10 cellular contexts compared by ENCODE assay signal in the genomic region with DNA sequence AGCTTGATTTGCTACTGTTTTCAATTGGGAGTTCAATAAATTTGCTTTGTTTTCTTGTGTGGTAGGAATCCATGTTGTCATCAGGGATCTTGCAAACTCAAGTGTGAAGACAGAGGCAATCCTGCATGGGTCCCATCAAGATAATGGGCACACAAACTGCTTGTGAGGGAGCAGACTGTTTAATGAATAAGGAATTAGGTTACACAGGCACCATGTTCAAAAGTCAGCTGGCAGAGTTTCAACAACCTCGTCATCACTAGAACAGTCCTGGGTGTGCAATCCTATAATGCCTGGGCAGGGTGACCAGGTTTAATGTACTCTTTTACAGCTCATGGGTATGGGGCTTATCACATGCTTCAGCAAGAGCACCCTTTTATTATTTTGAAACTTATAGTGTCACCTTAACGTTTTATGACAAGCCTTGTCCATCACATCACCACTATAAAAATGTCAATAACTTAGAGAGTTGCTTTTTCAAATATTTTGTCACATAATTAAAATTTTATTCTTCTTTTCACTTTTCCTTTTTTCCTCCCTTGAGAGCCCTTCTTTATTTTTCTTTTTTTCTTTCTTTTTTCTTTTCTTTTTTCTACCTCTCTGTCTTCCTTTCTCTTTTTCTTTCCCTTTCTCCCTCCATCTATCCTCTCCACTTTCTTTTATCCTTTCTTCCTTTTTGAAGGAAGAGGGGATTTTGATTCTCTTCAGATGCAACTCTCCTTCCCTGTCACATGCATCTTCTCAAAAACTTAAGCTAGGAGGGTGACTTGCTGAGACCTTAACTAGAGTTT.
DNase-seq lines count a peak whose midpoint lies in the region; ATAC-seq and TF ChIP-seq lines count a peak whose summit lies in the region.
"Had no signal": no experiment of that assay in that cellular context is flagged by ENCODE, and none has a peak within 500 bp of the region (broad histone marks: within the 10 kb centered on the region; RNA-seq: fewer than 3 reads in every experiment).

No MANE protein-coding gene starts in this region.

- DNase-seq in HT-29 (ENCODE audit: low spot score), result peak; percentile 88
- DNase-seq in fibroblast of villous mesenchyme (ENCODE audit: low read depth), result peak; percentile 23
- no peak for DNase-seq in chondrocyte (ENCODE audit: low spot score)
- DNase-seq in amygdala (lab: John Stamatoyannopoulos, UW), result no peak
- no peak for DNase-seq in GOT3 (lab: John Stamatoyannopoulos, UW)
- DNase-seq in NCI-H1930 (lab: John Stamatoyannopoulos, UW), result no peak
- DNase-seq: psoas muscle had no signal

- H3K4me3 Mint-ChIP-seq in chondrocyte (ENCODE audit: unreplicated experiment), result no peak overlapping the region

- H3K27me3 Mint-ChIP-seq in chondrocyte (ENCODE audit: low read depth), result no peaks in the 10 kb centered on the region

- no peaks in the 10 kb centered on the region for H3K9me3 Mint-ChIP-seq in chondrocyte (ENCODE audit: low read depth)

- peak; percentile 27 for ATAC-seq in GM18520 (IDR thresholded peaks at IDR 0.05; ENCODE audit: unreplicated experiment)
- peak; percentile 45 for ATAC-seq in GM21717 (IDR thresholded peaks at IDR 0.05; ENCODE audit: unreplicated experiment)
- ATAC-seq: psoas muscle had no signal

- H3K4me1 Mint-ChIP-seq in chondrocyte (ENCODE audit: low read depth), result no peaks in the 10 kb centered on the region

- H3K36me3 Mint-ChIP-seq in chondrocyte (ENCODE audit: low read depth), result no peaks in the 10 kb centered on the region

- TF ChIP-seq CTCF in fibroblast of villous mesenchyme (IDR thresholded peaks at IDR 0.05; ENCODE audit: insufficient read depth, low read depth, low read length) (no peak), chondrocyte (IDR thresholded peaks at IDR 0.05) (no peak)

- H3K27ac Mint-ChIP-seq in chondrocyte (ENCODE audit: unreplicated experiment), result no peak overlapping the region

- H3K4me3 ChIP-seq in fibroblast of villous mesenchyme (ENCODE audit: low read depth, low read length), result no peak overlapping the region
- H3K4me3 ChIP-seq: psoas muscle, SJSA1 had no signal

Comparison
In these comparisons a context has a peak if more than half of its experiments do, and no peak if none do; other contexts are left out.
1. DNase-seq: peak in HT-29 (single experiment) and fibroblast of villous mesenchyme (single experiment); none in chondrocyte (single experiment), amygdala (0 of 56), GOT3 (single experiment) and NCI-H1930 (0 of 2).